Comparison of ENCODE assay signal across 10 cellular contexts in genomic region chr17:15883617-15884111, GRCh38.
DNase-seq lines count a peak whose midpoint lies in the region; ATAC-seq lines count a peak whose summit lies in the region.
"Had no signal": no experiment of that assay in that cellular context is flagged by ENCODE, and none has a peak within 500 bp of the region (broad histone marks: within the 10 kb centered on the region; RNA-seq: fewer than 3 reads in every experiment).

No MANE protein-coding gene starts in this region.

- no peak overlapping the region for H4K8ac ChIP-seq in trophoblast cell (ENCODE audit: low read depth, low read length)

- H3K14ac ChIP-seq in trophoblast cell (ENCODE audit: low read length), result no peak overlapping the region

- no CpG with 5 or more reads among the region's 8 CpGs for WGBS in trophoblast cell (ENCODE audit: extremely low coverage, insufficient coverage, insufficient read length)

- ATAC-seq in central memory CD8-positive, alpha-beta T cell (replicated peaks; ENCODE audit: extremely low read depth, poor library complexity, severe bottlenecking), result peak; percentile 28
- no peak for ATAC-seq in HG03135 (IDR thresholded peaks at IDR 0.05; ENCODE audit: unreplicated experiment)

- no peaks in the 10 kb centered on the region for H3K27me3 ChIP-seq in trophoblast cell (ENCODE audit: insufficient read depth, low read length)

- H3K4ac ChIP-seq in trophoblast cell (ENCODE audit: low read depth, low read length), result no peak overlapping the region

- H3K9me3 Mint-ChIP-seq in central memory CD8-positive, alpha-beta T cell, result no peaks in the 10 kb centered on the region
- H3K9me3 Mint-ChIP-seq in activated T-helper 2 cell treated with anti-CD3 and anti-CD28 coated beads, Interferon-gamma antibody, Interleukin-2, Interleukin-4, amounts not matched to agents 10 μg/mL and 5 μg/mL and 100 μg/mL, durations not matched to agents 14 hours and 24 hours and 36 hours, result no peaks in the 10 kb centered on the region
- H3K9me3 Mint-ChIP-seq: IgD-negative memory B cell had no signal

- peaks cover 14% of the 10 kb centered on the region for H3K4me1 Mint-ChIP-seq in central memory CD8-positive, alpha-beta T cell
- peaks cover 29% of the 10 kb centered on the region for H3K4me1 Mint-ChIP-seq in activated T-helper 2 cell treated with anti-CD3 and anti-CD28 coated beads, Interferon-gamma antibody, Interleukin-2, Interleukin-4, amounts not matched to agents 10 μg/mL and 5 μg/mL and 100 μg/mL, durations not matched to agents 14 hours and 24 hours and 36 hours (ENCODE audit: low read depth)

- no peak overlapping the region for H2AFZ ChIP-seq in trophoblast cell (ENCODE audit: insufficient read depth, low read length, poor library complexity)

- no peak overlapping the region for H2BK5ac ChIP-seq in trophoblast cell (ENCODE audit: low read depth, low read length, poor library complexity)

- no peak overlapping the region for H4K91ac ChIP-seq in trophoblast cell (ENCODE audit: low read depth, low read length)

- no peaks in the 10 kb centered on the region for H3K27me3 Mint-ChIP-seq in central memory CD8-positive, alpha-beta T cell
- no peaks in the 10 kb centered on the region for H3K27me3 Mint-ChIP-seq in activated T-helper 2 cell treated with anti-CD3 and anti-CD28 coated beads, Interferon-gamma antibody, Interleukin-2, Interleukin-4, amounts not matched to agents 10 μg/mL and 5 μg/mL and 100 μg/mL, durations not matched to agents 14 hours and 24 hours and 36 hours (ENCODE audit: low read depth)

- no peak overlapping the region for H3K27ac Mint-ChIP-seq in central memory CD8-positive, alpha-beta T cell (ENCODE audit: low read depth)
- H3K27ac Mint-ChIP-seq in activated T-helper 2 cell treated with anti-CD3 and anti-CD28 coated beads, Interferon-gamma antibody, Interleukin-2, Interleukin-4, amounts not matched to agents 10 μg/mL and 5 μg/mL and 100 μg/mL, durations not matched to agents 14 hours and 24 hours and 36 hours, result no peak overlapping the region
- H3K27ac Mint-ChIP-seq: IgD-negative memory B cell had no signal

- H3K9me3 ChIP-seq in trophoblast cell (ENCODE audit: insufficient read depth, low read depth, low read length), result no peaks in the 10 kb centered on the region
- H3K9me3 ChIP-seq: prostate gland had no signal

- no peak overlapping the region for H3K4me3 ChIP-seq in trophoblast cell (ENCODE audit: low read depth, low read length)
- H3K4me3 ChIP-seq: prostate gland had no signal

- DNase-seq in GM04504 (ENCODE audit: low read depth) (peak; percentile 35), NOMO-1 treated with DMSO at 0.1 percent for 48 hours (lab: John Stamatoyannopoulos, UW; ENCODE audit: unreplicated experiment) (peak; percentile 79), trophoblast cell (peak; percentile 3 to 57), GM19238 (ENCODE audit: insufficient read length, low spot score) (no peak)
- no peak for DNase-seq in central memory CD8-positive, alpha-beta T cell (ENCODE audit: low spot score in 2 of 2)
- no peak for DNase-seq in activated T-helper 2 cell treated with anti-CD3 and anti-CD28 coated beads, Interferon-gamma antibody, Interleukin-2, Interleukin-4, amounts not matched to agents 10 μg/mL and 5 μg/mL and 100 μg/mL, durations not matched to agents 14 hours and 24 hours and 36 hours (ENCODE audit: low spot score)
- DNase-seq: kidney glomerular epithelial cell had no signal

- H2AK5ac ChIP-seq in trophoblast cell (ENCODE audit: low read length), result no peak overlapping the region

- H4K12ac ChIP-seq in trophoblast cell (ENCODE audit: low read depth, low read length), result no peak overlapping the region

- H3K23ac ChIP-seq in trophoblast cell (ENCODE audit: low read length), result no peak overlapping the region

- no peak overlapping the region for H3K9ac ChIP-seq in trophoblast cell (ENCODE audit: low read length)

- no peak overlapping the region for H3K27ac ChIP-seq in trophoblast cell (ENCODE audit: low read depth, low read length)
- H3K27ac ChIP-seq: prostate gland had no signal

- no peak overlapping the region for H3K18ac ChIP-seq in trophoblast cell (ENCODE audit: low read length)

- intact Hi-C loops in activated T-helper 2 cell treated with anti-CD3 and anti-CD28 coated beads, Interferon-gamma antibody, Interleukin-2, Interleukin-4, amounts not matched to agents 10 μg/mL and 5 μg/mL and 100 μg/mL, durations not matched to agents 14 hours and 24 hours and 36 hours (cut with micrococcal nuclease), result loop anchor here (2.0 kb wide), 1 partner anchor 15 kb away; no protein-coding TSS in a partner anchor

- no peak overlapping the region for H3K4me2 ChIP-seq in trophoblast cell (ENCODE audit: low read length)

- H2BK12ac ChIP-seq in trophoblast cell (ENCODE audit: low read length), result no peak overlapping the region

- H3K4me1 ChIP-seq in trophoblast cell (ENCODE audit: control insufficient read depth in 1 of 2, insufficient read depth in 2 of 2, low read length in 2 of 2), result peaks cover 0 to 3% of the 10 kb centered on the region in 2 experiments
- H3K4me1 ChIP-seq: prostate gland had no signal

- H3K4me3 Mint-ChIP-seq in central memory CD8-positive, alpha-beta T cell, result no peak overlapping the region
- H3K4me3 Mint-ChIP-seq in activated T-helper 2 cell treated with anti-CD3 and anti-CD28 coated beads, Interferon-gamma antibody, Interleukin-2, Interleukin-4, amounts not matched to agents 10 μg/mL and 5 μg/mL and 100 μg/mL, durations not matched to agents 14 hours and 24 hours and 36 hours (ENCODE audit: low read depth), result no peak overlapping the region
- H3K4me3 Mint-ChIP-seq: IgD-negative memory B cell had no signal

- H2BK120ac ChIP-seq in trophoblast cell (ENCODE audit: insufficient read depth, low read length, poor library complexity), result peak overlapping the region; percentile 11

- no peaks in the 10 kb centered on the region for H3K36me3 Mint-ChIP-seq in central memory CD8-positive, alpha-beta T cell (ENCODE audit: insufficient read depth)
- H3K36me3 Mint-ChIP-seq in activated T-helper 2 cell treated with anti-CD3 and anti-CD28 coated beads, Interferon-gamma antibody, Interleukin-2, Interleukin-4, amounts not matched to agents 10 μg/mL and 5 μg/mL and 100 μg/mL, durations not matched to agents 14 hours and 24 hours and 36 hours (ENCODE audit: low read depth), result no peaks in the 10 kb centered on the region
- H3K36me3 Mint-ChIP-seq: IgD-negative memory B cell had no signal

- H3K79me1 ChIP-seq in trophoblast cell (ENCODE audit: low read length), result no peaks in the 10 kb centered on the region

- H3K79me2 ChIP-seq in trophoblast cell (ENCODE audit: control insufficient read depth, insufficient read depth, low read length, poor library complexity), result no peaks in the 10 kb centered on the region

- no peaks in the 10 kb centered on the region for H3K36me3 ChIP-seq in trophoblast cell (ENCODE audit: control insufficient read depth in 1 of 2, insufficient read depth in 2 of 2, low read length in 2 of 2)
- H3K36me3 ChIP-seq: prostate gland had no signal

Comparison
In these comparisons a context has a peak if more than half of its experiments do, and no peak if none do; other contexts are left out.
1. DNase-seq: peak in GM04504 (single experiment), NOMO-1 treated with DMSO at 0.1 percent for 48 hours (single experiment) and trophoblast cell (2 of 2); none in central memory CD8-positive, alpha-beta T cell (0 of 2), GM19238 (single experiment) and activated T-helper 2 cell treated with anti-CD3 and anti-CD28 coated beads, Interferon-gamma antibody, Interleukin-2, Interleukin-4, amounts not matched to agents 10 μg/mL and 5 μg/mL and 100 μg/mL, durations not matched to agents 14 hours and 24 hours and 36 hours (single experiment).